ENCODE assay signal across 18 cellular contexts in genomic region chr14:103735815-103736545, GRCh38. TPM values are rescaled to one million over a fixed set of nuclear protein-coding genes. Genes with fewer than 3 reads are reported as not detected.
DNase-seq lines count a peak whose midpoint lies in the region; ATAC-seq and TF ChIP-seq lines count a peak whose summit lies in the region.
"Had no signal": no experiment of that assay in that cellular context is flagged by ENCODE, and none has a peak within 500 bp of the region (broad histone marks: within the 10 kb centered on the region; RNA-seq: fewer than 3 reads in every experiment).

No MANE protein-coding gene starts in this region.

- no peak overlapping the region for H3K4me3 Mint-ChIP-seq in glutamatergic neuron (ENCODE audit: unreplicated experiment)
- H3K4me3 Mint-ChIP-seq in stimulated activated naive CD8-positive, alpha-beta T cell treated with anti-CD3 and anti-CD28 coated beads, Interleukin-15, amount 100 ng/mL, for 72 hours: no peak overlapping the region
- H3K4me3 Mint-ChIP-seq: GM23338, T-cell had no signal

- peak; percentile 91 for DNase-seq in ELF-1 (ENCODE audit: low read depth, low spot score)
- DNase-seq in glutamatergic neuron: no peak
- DNase-seq in stimulated activated naive CD8-positive, alpha-beta T cell treated with anti-CD3 and anti-CD28 coated beads, Interleukin-15, amount 100 ng/mL, for 72 hours: no peak
- no peak for DNase-seq in activated T-cell treated with anti-CD3 and anti-CD28 coated beads for 4 hours
- no peak for DNase-seq in DMS79 (lab: John Stamatoyannopoulos, UW)
- DNase-seq in GM13976 (ENCODE audit: low spot score): no peak
- DNase-seq: activated naive CD4-positive, alpha-beta T cell treated with Interleukin-2 at 50 U/mL for 16 hours; effector CD8-positive, alpha-beta T cell; foreskin keratinocyte; mesenchymal stem cell; MV-4-11; NCI-H2029; stimulated activated CD4-positive, alpha-beta T cell treated with anti-CD3 and anti-CD28 coated beads, Interleukin-2, amount 100 ng/mL, for 48 hours; T-cell had no signal

- peak overlapping the region; percentile 96 for H3K27ac ChIP-seq in VCaP
- H3K27ac ChIP-seq: foreskin keratinocyte had no signal

- TF ChIP-seq CTCF in VCaP (conservative IDR thresholded peaks at IDR 0.05) (no peak), glutamatergic neuron (IDR thresholded peaks at IDR 0.05; ENCODE audit: partially characterized antibody, unreplicated experiment) (no peak), GM13976 (IDR thresholded peaks at IDR 0.05; ENCODE audit: borderline replicate concordance, control extremely low read depth, extremely low read depth, insufficient read depth, missing control alignments) (no peak)

- H3K27ac Mint-ChIP-seq in glutamatergic neuron (ENCODE audit: unreplicated experiment): peak overlapping the region; percentile 74
- no peak overlapping the region for H3K27ac Mint-ChIP-seq in stimulated activated naive CD8-positive, alpha-beta T cell treated with anti-CD3 and anti-CD28 coated beads, Interleukin-15, amount 100 ng/mL, for 72 hours
- H3K27ac Mint-ChIP-seq: T-cell had no signal

- peak; percentile 13 for ATAC-seq in stimulated activated naive CD8-positive, alpha-beta T cell treated with anti-CD3 and anti-CD28 coated beads, Interleukin-15, amount 100 ng/mL, for 72 hours
- no peak for ATAC-seq in HG03196 (IDR thresholded peaks at IDR 0.05; ENCODE audit: unreplicated experiment)
- ATAC-seq: foreskin keratinocyte, GM12878, T-cell had no signal

- H3K27me3 Mint-ChIP-seq in glutamatergic neuron (ENCODE audit: unreplicated experiment): peaks cover 14% of the 10 kb centered on the region
- no peaks in the 10 kb centered on the region for H3K27me3 Mint-ChIP-seq in stimulated activated naive CD8-positive, alpha-beta T cell treated with anti-CD3 and anti-CD28 coated beads, Interleukin-15, amount 100 ng/mL, for 72 hours
- H3K27me3 Mint-ChIP-seq: T-cell had no signal

- no peaks in the 10 kb centered on the region for H3K36me3 Mint-ChIP-seq in glutamatergic neuron (ENCODE audit: unreplicated experiment)

- in situ Hi-C loops in GM13976 (cut with MboI; ENCODE audit: low sequenced_read_pairs, unreplicated experiment): no loop called here

- H3K9me3 Mint-ChIP-seq in glutamatergic neuron (ENCODE audit: unreplicated experiment): peaks cover 6% of the 10 kb centered on the region
- H3K9me3 Mint-ChIP-seq in stimulated activated naive CD8-positive, alpha-beta T cell treated with anti-CD3 and anti-CD28 coated beads, Interleukin-15, amount 100 ng/mL, for 72 hours: no peaks in the 10 kb centered on the region
- H3K9me3 Mint-ChIP-seq: GM23338, T-cell had no signal

- peaks cover 19% of the 10 kb centered on the region for H3K4me1 Mint-ChIP-seq in glutamatergic neuron (ENCODE audit: low read depth, unreplicated experiment)
- no peaks in the 10 kb centered on the region for H3K4me1 Mint-ChIP-seq in stimulated activated naive CD8-positive, alpha-beta T cell treated with anti-CD3 and anti-CD28 coated beads, Interleukin-15, amount 100 ng/mL, for 72 hours
- H3K4me1 Mint-ChIP-seq: T-cell had no signal

RNA-seq across cellular contexts. Expression of gene ZFYVE21, which starts 20.4 kb away (rescaled TPM):
- 49.1 TPM for total RNA-seq in glutamatergic neuron (ENCODE audit: unreplicated experiment)

RNA-seq across cellular contexts. Expression of gene XRCC3, which starts 20.7 kb away (rescaled TPM):
- total RNA-seq in glutamatergic neuron (ENCODE audit: unreplicated experiment): 4.5 TPM
